In genomic region chr2:2587364-2587763, GRCh38 we compare ENCODE assay signal across 25 cellular contexts.
DNase-seq lines count a peak whose midpoint lies in the region; ATAC-seq, FAIRE-seq and TF ChIP-seq lines count a peak whose summit lies in the region.
"Had no signal": no experiment of that assay in that cellular context is flagged by ENCODE, and none has a peak within 500 bp of the region (broad histone marks: within the 10 kb centered on the region; RNA-seq: fewer than 3 reads in every experiment).

No MANE protein-coding gene starts in this region.

- H3K36me3 ChIP-seq in GM23338 (ENCODE audit: insufficient read depth) (no peaks in the 10 kb centered on the region), esophagus muscularis mucosa (no peaks in the 10 kb centered on the region)
- H3K36me3 ChIP-seq: MG63, SJCRH30 had no signal

- no peak for TF ChIP-seq POLR2A in esophagus muscularis mucosa (IDR thresholded peaks at IDR 0.05; ENCODE audit: low read depth)
- TF ChIP-seq POLR2A in GM12891 (IDR thresholded peaks at IDR 0.05; ENCODE audit: low read depth, low read length): no peak

- H3K27me3 Mint-ChIP-seq in GM23338 (ENCODE audit: insufficient read depth, low read depth, poor library complexity): peaks cover 2% of the 10 kb centered on the region

- no peaks in the 10 kb centered on the region; the same call in 2 of the 3 replicates for H3K9me3 Mint-ChIP-seq in GM23338
- H3K9me3 Mint-ChIP-seq: T-helper 2 cell treated with Interferon-gamma antibody and Interleukin-4, amounts not matched to agents 5 μg/mL and 100 μg/mL, for 36 hours had no signal

- no peak for FAIRE-seq in GM12891 (lab: Jason Lieb, UNC)
- FAIRE-seq: A204.1, HepG2, K562, RCC 7860 had no signal

- H2AFZ ChIP-seq in GM23338: no peak overlapping the region

- H3K27ac ChIP-seq in GM23338 (ENCODE audit: low read depth): no peak overlapping the region
- H3K27ac ChIP-seq in esophagus muscularis mucosa (replicated peaks in 1 of 4): no peak overlapping the region
- H3K27ac ChIP-seq: C4-2B, HL-60, SJCRH30 had no signal

- no peak overlapping the region for H3K4me2 ChIP-seq in GM23338

- peaks cover 14% of the 10 kb centered on the region for H3K4me1 Mint-ChIP-seq in GM23338
- H3K4me1 Mint-ChIP-seq: CD8-positive, alpha-beta memory T cell; T-cell had no signal

- DNase-seq in NCI-H187 treated with DMSO at 0.1 percent for 48 hours (lab: John Stamatoyannopoulos, UW) (peak; percentile 47), NCI-H187 (lab: John Stamatoyannopoulos, UW) (no peak), GM23338 (ENCODE audit: low spot score) (no peak), NCI-H774 (lab: John Stamatoyannopoulos, UW) (peak; percentile 31), esophagus muscularis mucosa (ENCODE audit: extremely low spot score) (peak; percentile 62), GM12891 (ENCODE audit: insufficient read length, low spot score) (no peak)
- DNase-seq: Calu3; CD8-positive, alpha-beta memory T cell; DMS53; H7; MG63; NCI-H146; NCI-H2081; NCI-H526; OCI-M1; SJCRH30; T-cell had no signal

- H3K79me2 ChIP-seq in GM23338 (replicated peaks; ENCODE audit: insufficient read depth): no peaks in the 10 kb centered on the region

- H3K9me2 ChIP-seq in GM23338 (ENCODE audit: insufficient read depth): peaks cover 5% of the 10 kb centered on the region; the same call in 1 of the 2 replicates

- no peak overlapping the region for H3K4me3 Mint-ChIP-seq in GM23338
- H3K4me3 Mint-ChIP-seq: CD8-positive, alpha-beta memory T cell; T-cell; T-helper 2 cell treated with Interferon-gamma antibody and Interleukin-4, amounts not matched to agents 5 μg/mL and 100 μg/mL, for 36 hours had no signal

- H3K4me1 ChIP-seq in GM23338 (ENCODE audit: insufficient read depth) (no peaks in the 10 kb centered on the region), esophagus muscularis mucosa (peaks cover 0 to 4% (median 0%) of the 10 kb centered on the region in 4 donors)
- H3K4me1 ChIP-seq: SJCRH30 had no signal

- no peak for TF ChIP-seq CTCF in GM23338 (conservative IDR thresholded peaks at IDR 0.05; ENCODE audit: low read depth in 2 of 2)
- TF ChIP-seq CTCF in esophagus muscularis mucosa (IDR thresholded peaks at IDR 0.05): no peak

- no peaks in the 10 kb centered on the region for H3K9me3 ChIP-seq in esophagus muscularis mucosa
- H3K9me3 ChIP-seq: MG63, SJCRH30 had no signal

- intact Hi-C loops in esophagus muscularis mucosa (cut with DNase I): no loop called here

- H3K4me3 ChIP-seq in GM23338 (no peak overlapping the region), esophagus muscularis mucosa (no peak overlapping the region)
- H3K4me3 ChIP-seq: K562, MG63, SJCRH30 had no signal

- H3K36me3 Mint-ChIP-seq in GM23338 (ENCODE audit: low read depth): no peaks in the 10 kb centered on the region
- H3K36me3 Mint-ChIP-seq: CD8-positive, alpha-beta memory T cell; T-cell had no signal

- no peak for ATAC-seq in GM23338
- ATAC-seq in GM21423 (IDR thresholded peaks at IDR 0.05; ENCODE audit: unreplicated experiment): no peak
- ATAC-seq: HepG2, K562, T-cell had no signal

- H4K20me1 ChIP-seq in GM23338 (replicated peaks; ENCODE audit: insufficient read depth): no peaks in the 10 kb centered on the region

- 60% methylated on average over 5 of the region's 5 CpGs for WGBS in esophagus muscularis mucosa

- TF ChIP-seq EP300 in esophagus muscularis mucosa (IDR thresholded peaks at IDR 0.05): no peak

- H3F3A ChIP-seq in GM23338 (replicated peaks; ENCODE audit: low read depth): no peaks in the 10 kb centered on the region

- H3K27me3 ChIP-seq in GM23338 (ENCODE audit: insufficient read depth) (no peaks in the 10 kb centered on the region), esophagus muscularis mucosa (no peaks in the 10 kb centered on the region)
- H3K27me3 ChIP-seq: MG63, SJCRH30 had no signal

- H3K27ac Mint-ChIP-seq in GM23338: peak overlapping the region; percentile 4; the same call in 1 of the 2 replicates
- H3K27ac Mint-ChIP-seq: CD8-positive, alpha-beta memory T cell; T-cell; T-helper 2 cell treated with Interferon-gamma antibody and Interleukin-4, amounts not matched to agents 5 μg/mL and 100 μg/mL, for 36 hours had no signal

TF ChIP-seq in GM23338, 12 proteins besides CTCF, POLR2A, EP300 and RAD21:
- TF ChIP-seq ETS1 (IDR thresholded peaks at IDR 0.05) (no peak), POLR2AphosphoS5 (IDR thresholded peaks at IDR 0.05; ENCODE audit: low read depth) (no peak)

TF ChIP-seq in GM12891, 5 proteins besides CTCF, POLR2A, EP300 and RAD21:
- no peak for TF ChIP-seq POLR2AphosphoS5 (IDR thresholded peaks at IDR 0.05; ENCODE audit: low read depth, low read length)
- TF ChIP-seq SPI1 (IDR thresholded peaks at IDR 0.05; ENCODE audit: low read depth, low read length): no peak
- TF ChIP-seq POU2F2 (IDR thresholded peaks at IDR 0.05; ENCODE audit: low read depth, low read length): no peak
- TF ChIP-seq TAF1 (IDR thresholded peaks at IDR 0.05; ENCODE audit: low read depth, low read length): no peak
- TF ChIP-seq PAX5 (IDR thresholded peaks at IDR 0.05; ENCODE audit: insufficient read depth, low read length, severe bottlenecking): no peak
TF ChIP-seq in GM12891: peak in this region for 0.

Comparison
In these comparisons a context has a peak if more than half of its experiments do, and no peak if none do; other contexts are left out.
1. DNase-seq: peak in NCI-H187 treated with DMSO at 0.1 percent for 48 hours (single experiment), NCI-H774 (single experiment) and esophagus muscularis mucosa (single experiment); none in NCI-H187 (0 of 2), GM23338 (single experiment) and GM12891 (single experiment).